In the genomic region with DNA sequence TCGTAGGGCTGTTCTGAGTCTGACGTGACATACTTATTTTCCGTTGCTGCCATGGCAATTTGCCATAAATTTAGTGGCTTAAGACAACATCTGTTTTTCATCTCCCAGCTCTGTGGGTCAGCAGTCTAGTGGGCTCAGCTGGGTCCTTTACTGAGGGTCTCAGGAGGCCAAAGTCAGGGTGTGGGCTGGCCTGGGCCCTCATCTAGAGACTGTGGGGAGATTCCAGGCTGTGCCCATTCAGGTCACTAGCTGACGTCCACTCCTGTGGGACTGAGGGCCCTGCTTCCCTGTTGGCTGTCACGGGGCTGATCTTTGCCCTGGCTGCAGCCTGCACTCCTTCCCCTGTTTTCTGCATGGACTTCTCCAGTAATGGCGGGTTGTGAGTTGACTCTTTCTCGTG, we compare ENCODE assay signal across 21 cellular contexts. TPM values are rescaled to one million over a fixed set of nuclear protein-coding genes. Genes with fewer than 3 reads are reported as not detected.
DNase-seq lines count a peak whose midpoint lies in the region; ATAC-seq and TF ChIP-seq lines count a peak whose summit lies in the region.
"Had no signal": no experiment of that assay in that cellular context is flagged by ENCODE, and none has a peak within 500 bp of the region (broad histone marks: within the 10 kb centered on the region; RNA-seq: fewer than 3 reads in every experiment).

No MANE protein-coding gene starts in this region.

- H3K9me3 ChIP-seq in suprapubic skin = no peaks in the 10 kb centered on the region
- H3K9me3 ChIP-seq: pancreas, SJCRH30 had no signal

- H3K27ac ChIP-seq in suprapubic skin = peak overlapping the region; percentile 16
- H3K27ac ChIP-seq: foreskin keratinocyte, pancreas, SJCRH30 had no signal

- DNase-seq in dermis blood vessel endothelial cell = peak; percentile 48
- no peak for DNase-seq in left cardiac atrium
- peak; percentile 30 for DNase-seq in mucosa of gallbladder (ENCODE audit: low spot score)
- no peak for DNase-seq in suprapubic skin (ENCODE audit: low spot score in 2 of 2)
- DNase-seq in islet precursor cell = no peak
- DNase-seq in ureter (ENCODE audit: low spot score) = no peak
- DNase-seq in glomerular visceral epithelial cell (ENCODE audit: extremely low spot score) = no peak
- DNase-seq: activated CD4-positive, alpha-beta T cell treated with anti-CD3 and anti-CD28 coated beads for 48 hours; effector CD4-positive, alpha-beta T cell; foreskin keratinocyte; KBM-7; NCI-H1105 treated with DMSO at 0.1 percent for 48 hours; NCI-H226; pancreas; SJCRH30; stimulated activated naive CD8-positive, alpha-beta T cell treated with anti-CD3 and anti-CD28 coated beads, Interleukin-15, amount 100 ng/mL, for 72 hours; T-helper 9 cell had no signal

- 55% methylated on average over 5 of the region's 7 CpGs for WGBS in suprapubic skin

- peaks cover 3% of the 10 kb centered on the region for H3K27me3 ChIP-seq in suprapubic skin
- H3K27me3 ChIP-seq: pancreas had no signal

- no peak overlapping the region for H3K4me3 ChIP-seq in suprapubic skin
- H3K4me3 ChIP-seq: pancreas, SJCRH30 had no signal

- H3K36me3 ChIP-seq in suprapubic skin = no peaks in the 10 kb centered on the region
- H3K36me3 ChIP-seq: pancreas, SJCRH30 had no signal

- no peak for TF ChIP-seq POLR2A in suprapubic skin (IDR thresholded peaks at IDR 0.05)

- peaks cover 41% of the 10 kb centered on the region for H3K4me1 ChIP-seq in suprapubic skin
- H3K4me1 ChIP-seq: foreskin keratinocyte, pancreas, SJCRH30 had no signal

- ATAC-seq in left cardiac atrium (peak; percentile 57 to 78), GM21737 (IDR thresholded peaks at IDR 0.05; ENCODE audit: unreplicated experiment) (no peak)
- ATAC-seq: activated naive CD4-positive, alpha-beta T cell treated with anti-CD3 and anti-CD28 coated beads, Interleukin-2, amount 50 U/mL, for 72 hours; foreskin keratinocyte; stimulated activated naive CD8-positive, alpha-beta T cell treated with anti-CD3 and anti-CD28 coated beads, Interleukin-15, amount 100 ng/mL, for 72 hours had no signal

- TF ChIP-seq CTCF in suprapubic skin (IDR thresholded peaks at IDR 0.05) = no peak

- TF ChIP-seq EP300 in suprapubic skin (IDR thresholded peaks at IDR 0.05) = no peak

- intact Hi-C loops in left cardiac atrium (cut with DNase I) = no loop called here

RNA-seq across cellular contexts. Expression of gene FGD5, which starts 19.1 kb away (rescaled TPM):
- 103 and 196 TPM in 2 replicates for total RNA-seq in dermis blood vessel endothelial cell
- total RNA-seq in left cardiac atrium = 10 to 100 TPM; 19.3 to 28.7 TPM
- total RNA-seq in mucosa of gallbladder = 62.5 TPM
- total RNA-seq in suprapubic skin = 10 to 100 TPM in 2 of 4 donors, 1 to 10 TPM in 2; 2.8 to 15.5 (median 7.1) TPM
- 23.2 TPM for total RNA-seq in ureter
- total RNA-seq: activated naive CD4-positive, alpha-beta T cell treated with anti-CD3 and anti-CD28 coated beads, Interleukin-2, amount 50 U/mL, for 72 hours; B cell; bronchial epithelial cell; foreskin keratinocyte; SJCRH30 had no signal

Comparison
In these comparisons a context has a peak if more than half of its experiments do, and no peak if none do; other contexts are left out.
1. DNase-seq: peak in dermis blood vessel endothelial cell (single experiment) and mucosa of gallbladder (single experiment); none in left cardiac atrium (single experiment), suprapubic skin (0 of 2), islet precursor cell (single experiment), ureter (single experiment) and glomerular visceral epithelial cell (single experiment).